ENCODE assay signal across 13 cellular contexts in genomic region chr2:70255637-70256314, GRCh38.
"Had no signal": no experiment of that assay in that cellular context is flagged by ENCODE, and none has a peak within 500 bp of the region (broad histone marks: within the 10 kb centered on the region; RNA-seq: fewer than 3 reads in every experiment).

No MANE protein-coding gene starts in this region.

- H3K27ac ChIP-seq: ascending aorta, esophagus muscularis mucosa, lower lobe of right lung, sigmoid colon, suprapubic skin, upper lobe of left lung, VCaP had no signal

- H3K27me3 Mint-ChIP-seq: activated naive CD8-positive, alpha-beta T cell treated with anti-CD3 and anti-CD28 coated beads, Interleukin-2, amount 50 U/mL, for 24 hours had no signal

- DNase-seq: activated naive CD8-positive, alpha-beta T cell treated with anti-CD3 and anti-CD28 coated beads, Interleukin-2, amount 50 U/mL, for 24 hours; activated T-cell treated with anti-CD3 and anti-CD28 coated beads, Interleukin-2, amount 50 U/mL, for 1 hour; left cardiac atrium; lower lobe of right lung; occipital lobe; sigmoid colon; stimulated activated naive CD8-positive, alpha-beta T cell treated with anti-CD3 and anti-CD28 coated beads, Interleukin-15, Interleukin-2, amounts not matched to agents 100 U/mL and 50 U/mL, for 24 hours; upper lobe of left lung had no signal

- H3K9me3 ChIP-seq: esophagus muscularis mucosa, lower lobe of right lung, sigmoid colon, suprapubic skin, upper lobe of left lung had no signal

- H3K9me3 Mint-ChIP-seq: activated naive CD8-positive, alpha-beta T cell treated with anti-CD3 and anti-CD28 coated beads, Interleukin-2, amount 50 U/mL, for 24 hours; mesothelial cell of epicardium had no signal

- H3K36me3 ChIP-seq: ascending aorta, suprapubic skin had no signal

- H3K27me3 ChIP-seq: ascending aorta, esophagus muscularis mucosa, sigmoid colon, suprapubic skin, upper lobe of left lung had no signal

- H3K27ac Mint-ChIP-seq: activated naive CD8-positive, alpha-beta T cell treated with anti-CD3 and anti-CD28 coated beads, Interleukin-2, amount 50 U/mL, for 24 hours had no signal

- H3K4me3 ChIP-seq: ascending aorta, esophagus muscularis mucosa, sigmoid colon, suprapubic skin, upper lobe of left lung had no signal

- ATAC-seq: activated naive CD8-positive, alpha-beta T cell treated with anti-CD3 and anti-CD28 coated beads, Interleukin-2, amount 50 U/mL, for 24 hours; left cardiac atrium; lower lobe of right lung; stimulated activated naive CD8-positive, alpha-beta T cell treated with anti-CD3 and anti-CD28 coated beads, Interleukin-15, Interleukin-2, amounts not matched to agents 100 U/mL and 50 U/mL, for 24 hours had no signal
